1 cellular context compared by ENCODE assay signal in genomic region chr17:41619162-41619933, GRCh38.
TF ChIP-seq lines count a peak whose summit lies in the region.

No MANE protein-coding gene starts in this region.

TF ChIP-seq in GM12891, 5 proteins besides CTCF, POLR2A, EP300 and RAD21 (continued from another document):
- TF ChIP-seq TAF1 (IDR thresholded peaks at IDR 0.05; ENCODE audit: low read depth, low read length) (no peak), PAX5 (IDR thresholded peaks at IDR 0.05; ENCODE audit: insufficient read depth, low read length, severe bottlenecking) (no peak), POLR2AphosphoS5 (IDR thresholded peaks at IDR 0.05; ENCODE audit: low read depth, low read length) (no peak), SPI1 (IDR thresholded peaks at IDR 0.05; ENCODE audit: low read depth, low read length) (no peak)
